In the genomic region with DNA sequence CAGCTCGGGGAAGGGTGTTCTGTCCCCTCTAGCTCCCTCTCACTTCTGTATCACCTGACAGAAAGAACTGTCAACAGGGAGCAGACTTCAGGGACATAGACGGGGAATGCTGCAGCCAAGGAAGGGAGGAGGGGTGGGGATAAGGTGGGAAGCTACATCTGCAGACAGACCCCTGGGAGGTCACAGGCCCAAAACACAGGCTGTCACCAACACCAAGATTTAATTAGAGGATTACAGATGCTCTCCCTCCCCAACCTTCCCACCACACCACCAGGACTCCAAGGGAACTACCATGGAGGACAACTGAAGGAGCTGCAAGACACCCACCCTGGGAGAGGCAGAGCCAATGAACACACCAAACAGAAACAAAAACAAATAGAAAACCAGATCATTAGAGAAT, we compare ENCODE assay signal across 28 cellular contexts.
"Had no signal": no experiment of that assay in that cellular context is flagged by ENCODE, and none has a peak within 500 bp of the region (broad histone marks: within the 10 kb centered on the region; RNA-seq: fewer than 3 reads in every experiment).

No MANE protein-coding gene starts in this region.

- H3K4me1 ChIP-seq: ascending aorta, breast epithelium, colonic mucosa, esophagus squamous epithelium, heart left ventricle had no signal

- H3K36me3 ChIP-seq: ascending aorta, breast epithelium, cardiac muscle cell, colonic mucosa, esophagus squamous epithelium, heart left ventricle, WERI-Rb-1 had no signal

- H3K27me3 ChIP-seq: ascending aorta, breast epithelium, cardiac muscle cell, colonic mucosa, esophagus squamous epithelium, heart left ventricle had no signal

- H3K27ac ChIP-seq: ascending aorta, breast epithelium, cardiac muscle cell, colonic mucosa, epithelial cell of prostate, esophagus squamous epithelium, heart left ventricle, WERI-Rb-1 had no signal

- DNase-seq: activated B cell treated with CpG ODN at 0.5 μM for 24 hours; activated CD4-positive, alpha-beta memory T cell treated with anti-CD3 and anti-CD28 coated beads for 36 hours; activated CD4-positive, alpha-beta T cell treated with anti-CD3 and anti-CD28 coated beads for 36 hours; activated CD4-positive, alpha-beta T cell treated with anti-CD3 and anti-CD28 coated beads, Interleukin-2, amount 10 ng/mL, durations not matched to agents 24 days and 14 days; activated CD4-positive, CD25-positive, alpha-beta regulatory T cell treated with anti-CD3 and anti-CD28 coated beads, Interleukin-2, amount 50 U/mL, for 72 hours; activated CD8-positive, alpha-beta memory T cell treated with anti-CD3 and anti-CD28 coated beads, Interleukin-2, amount 10 ng/mL, durations not matched to agents 7 days and 5 days; activated CD8-positive, alpha-beta memory T cell treated with anti-CD3 and anti-CD28 coated beads, Interleukin-2, amount 50 U/mL, for 4 hours; activated CD8-positive, alpha-beta T cell treated with anti-CD3 and anti-CD28 coated beads, Interleukin-2, amount 10 ng/mL, durations not matched to agents 7 days and 5 days; activated gamma-delta T cell; activated naive CD4-positive, alpha-beta T cell; activated naive CD4-positive, alpha-beta T cell treated with anti-CD3 and anti-CD28 coated beads, Interleukin-2, amount 10 ng/mL, durations not matched to agents 7 days and 5 days; activated naive CD8-positive, alpha-beta T cell treated with anti-CD3 and anti-CD28 coated beads, Interleukin-2, amount 10 ng/mL, durations not matched to agents 7 days and 5 days; activated T-cell treated with anti-CD3 and anti-CD28 coated beads, Interleukin-2, amount 50 U/mL, for 1 hour; activated T-cell treated with anti-CD3 and anti-CD28 coated beads, Interleukin-2, amount 50 U/mL, for 72 hours; central memory CD4-positive, alpha-beta T cell; cerebellar nuclear complex; colonic mucosa; effector CD8-positive, alpha-beta T cell; esophagus squamous epithelium; heart left ventricle; T-cell; T1000; WERI-Rb-1 had no signal

- H3K4me3 ChIP-seq: ascending aorta, breast epithelium, cardiac muscle cell, colonic mucosa, esophagus squamous epithelium, heart left ventricle had no signal

- ATAC-seq: activated CD4-positive, alpha-beta T cell treated with anti-CD3 and anti-CD28 coated beads for 36 hours; activated CD8-positive, alpha-beta memory T cell treated with anti-CD3 and anti-CD28 coated beads, Interleukin-2, amount 10 ng/mL, durations not matched to agents 7 days and 5 days; activated CD8-positive, alpha-beta T cell treated with anti-CD3 and anti-CD28 coated beads, Interleukin-2, amount 10 ng/mL, durations not matched to agents 7 days and 5 days; activated naive CD4-positive, alpha-beta T cell treated with anti-CD3 and anti-CD28 coated beads, Interleukin-2, amount 50 U/mL, for 72 hours; activated T-cell treated with anti-CD3 and anti-CD28 coated beads, Interleukin-2, amount 50 U/mL, for 72 hours; heart left ventricle; T-cell had no signal
